8 cellular contexts compared by ENCODE assay signal in genomic region chr4:112705891-112706839, GRCh38.
DNase-seq lines count a peak whose midpoint lies in the region; ATAC-seq, FAIRE-seq and TF ChIP-seq lines count a peak whose summit lies in the region.
"Not testable (repeated sequence)": the region's sequence is repeated elsewhere in the genome, so short reads cannot be mapped to it uniquely, and the experiment has no call there.

No MANE protein-coding gene starts in this region.

- peaks cover 26% of the 10 kb centered on the region for H3K4me1 Mint-ChIP-seq in activated CD8-positive, alpha-beta memory T cell treated with anti-CD3 and anti-CD28 coated beads, Interleukin-2, amount 10 ng/mL, durations not matched to agents 7 days and 5 days

- H3K9ac ChIP-seq in keratinocyte (ENCODE audit: control insufficient read depth, extremely low read depth, insufficient read depth, low read length), result not testable (repeated sequence)

- CTCF ChIA-PET in activated CD8-positive, alpha-beta memory T cell treated with anti-CD3 and anti-CD28 coated beads, Interleukin-2, amount 10 ng/mL, durations not matched to agents 7 days and 5 days (lab: Charles Lee), result interaction anchor here (0.9 to 1.6 kb wide), 6 partner anchors 27 to 59 kb away, joined by 3 to 4 read pairs (median 3); no protein-coding TSS in a partner anchor

- peaks cover 29% of the 10 kb centered on the region for H3K27me3 ChIP-seq in keratinocyte (ENCODE audit: control insufficient read depth, extremely low read depth, insufficient read depth, low read length)

- TF ChIP-seq CTCF in keratinocyte (optimal IDR thresholded peaks at IDR 0.05 in 1 of 3, IDR thresholded peaks at IDR 0.05 in 1 of 3, conservative IDR thresholded peaks at IDR 0.05 in 1 of 3; ENCODE audit: extremely low read depth in 1 of 3, insufficient read depth in 2 of 3, low read length in 3 of 3), result not testable (repeated sequence)

- peak; percentile 21 for DNase-seq in ACHN
- DNase-seq in NCI-H345 treated with DMSO at 0.1 percent for 48 hours (lab: John Stamatoyannopoulos, UW; ENCODE audit: unreplicated experiment), result peak; percentile 12
- DNase-seq in activated CD8-positive, alpha-beta memory T cell treated with anti-CD3 and anti-CD28 coated beads, Interleukin-2, amount 10 ng/mL, durations not matched to agents 7 days and 5 days, result peak; percentile 52
- DNase-seq in ecto neural progenitor cell (ENCODE audit: low spot score), result peak; percentile 68
- DNase-seq in keratinocyte (ENCODE audit: low read depth, low spot score), result not testable (repeated sequence)
- DNase-seq in putamen (ENCODE audit: low spot score), result peak; percentile 32

- H3K27me3 Mint-ChIP-seq in activated CD8-positive, alpha-beta memory T cell treated with anti-CD3 and anti-CD28 coated beads, Interleukin-2, amount 10 ng/mL, durations not matched to agents 7 days and 5 days, result peaks cover 44% of the 10 kb centered on the region

- peak overlapping the region; percentile 31 to 46 (median 45) for H3K4me3 ChIP-seq in keratinocyte (ENCODE audit: control insufficient read depth in 2 of 3, extremely low read depth in 1 of 3, insufficient read depth in 2 of 3, low read depth in 1 of 3, low read length in 3 of 3)

- not testable (repeated sequence) for H3K9me1 ChIP-seq in keratinocyte (ENCODE audit: control insufficient read depth, extremely low read depth, insufficient read depth, low read length)

- not testable (repeated sequence) for H3K79me2 ChIP-seq in keratinocyte (ENCODE audit: control insufficient read depth, insufficient read depth, low read length)

- H3K36me3 Mint-ChIP-seq in activated CD8-positive, alpha-beta memory T cell treated with anti-CD3 and anti-CD28 coated beads, Interleukin-2, amount 10 ng/mL, durations not matched to agents 7 days and 5 days, result not testable (repeated sequence)

- FAIRE-seq in keratinocyte (lab: Jason Lieb, UNC), result peak; percentile 63

- H2AFZ ChIP-seq in keratinocyte (ENCODE audit: control insufficient read depth, low read length), result not testable (repeated sequence)

- H3K36me3 ChIP-seq in keratinocyte (ENCODE audit: control insufficient read depth in 2 of 2, extremely low read depth in 1 of 2, insufficient read depth in 2 of 2, low read length in 2 of 2), result not testable (repeated sequence)

- H3K27ac ChIP-seq in keratinocyte (ENCODE audit: control insufficient read depth, insufficient read depth, low read length), result not testable (repeated sequence)

- peak overlapping the region; percentile 69 for H3K4me2 ChIP-seq in keratinocyte (ENCODE audit: control insufficient read depth, extremely low read depth, insufficient read depth, low read depth, low read length)

- peak overlapping the region; percentile 90 for H3K4me3 Mint-ChIP-seq in activated CD8-positive, alpha-beta memory T cell treated with anti-CD3 and anti-CD28 coated beads, Interleukin-2, amount 10 ng/mL, durations not matched to agents 7 days and 5 days

- H3K9me3 Mint-ChIP-seq in activated CD8-positive, alpha-beta memory T cell treated with anti-CD3 and anti-CD28 coated beads, Interleukin-2, amount 10 ng/mL, durations not matched to agents 7 days and 5 days (ENCODE audit: low read depth), result not testable (repeated sequence)

- in situ Hi-C loops in ACHN (cut with HindIII; ENCODE audit: low pct_ligation_motif_present, low pct_unique_long_range_greater_than_20kb, low sequenced_read_pairs), result not testable (repeated sequence)

- dilution Hi-C loops in keratinocyte (cut with MboI; ENCODE audit: extremely low pct_ligation_motif_present, low sequenced_read_pairs), result not testable (repeated sequence)

- H4K20me1 ChIP-seq in keratinocyte (ENCODE audit: control insufficient read depth, extremely low read depth, insufficient read depth, low read length), result not testable (repeated sequence)

- not testable (repeated sequence) for H3K4me1 ChIP-seq in keratinocyte (ENCODE audit: control insufficient read depth, extremely low read depth, insufficient read depth, low read length)

- ATAC-seq in GM18873 (IDR thresholded peaks at IDR 0.05; ENCODE audit: low FRiP score, unreplicated experiment) (peak; percentile 43), HG02973 (IDR thresholded peaks at IDR 0.05; ENCODE audit: unreplicated experiment) (peak; percentile 46)
- ATAC-seq in activated CD8-positive, alpha-beta memory T cell treated with anti-CD3 and anti-CD28 coated beads, Interleukin-2, amount 10 ng/mL, durations not matched to agents 7 days and 5 days, result peak; percentile 80

- peak overlapping the region; percentile 71 for H3K27ac Mint-ChIP-seq in activated CD8-positive, alpha-beta memory T cell treated with anti-CD3 and anti-CD28 coated beads, Interleukin-2, amount 10 ng/mL, durations not matched to agents 7 days and 5 days

- H3K9me3 ChIP-seq in keratinocyte (ENCODE audit: control insufficient read depth, low read depth, low read length), result not testable (repeated sequence)
